In the genomic region with DNA sequence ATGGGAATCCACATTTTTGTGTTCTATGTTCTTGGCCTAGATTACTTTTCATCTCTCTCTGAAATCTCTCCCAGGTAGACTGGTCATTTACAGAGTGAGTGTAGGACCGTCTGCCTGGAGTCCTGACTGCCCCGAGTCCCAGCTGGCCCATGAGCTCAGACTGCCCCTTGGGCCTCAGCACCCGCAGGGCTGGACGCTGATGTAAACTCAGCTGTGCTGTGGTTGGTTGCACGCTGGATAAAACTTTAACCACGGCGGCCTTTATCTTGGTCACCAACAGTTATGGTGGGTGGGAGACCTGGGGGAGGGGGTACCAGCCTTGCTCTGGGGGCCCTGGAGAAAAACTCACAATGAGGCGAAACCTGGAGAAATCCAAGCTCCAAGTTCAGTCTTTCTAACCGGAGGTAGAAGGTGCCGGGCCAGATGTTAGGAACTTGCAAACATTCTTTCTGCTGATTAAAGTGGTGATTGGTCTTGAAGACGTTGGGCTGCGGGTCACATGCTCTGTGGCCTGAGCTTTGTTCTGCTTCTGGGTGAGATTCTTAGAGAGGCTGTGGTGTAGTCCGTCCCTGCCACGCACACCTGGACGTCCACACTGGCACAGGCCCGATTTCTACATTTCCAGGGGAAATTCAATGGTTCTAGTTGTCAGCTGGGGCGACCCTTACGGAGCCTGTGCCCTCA, we compare ENCODE assay signal across 24 cellular contexts. TPM values are rescaled to one million over a fixed set of nuclear protein-coding genes. Genes with fewer than 3 reads are reported as not detected.
DNase-seq lines count a peak whose midpoint lies in the region; ATAC-seq and TF ChIP-seq lines count a peak whose summit lies in the region.
"Had no signal": no experiment of that assay in that cellular context is flagged by ENCODE, and none has a peak within 500 bp of the region (broad histone marks: within the 10 kb centered on the region; RNA-seq: fewer than 3 reads in every experiment).

No MANE protein-coding gene starts in this region.

- H3K9me3 ChIP-seq in adipocyte (ENCODE audit: control insufficient read depth, low read length) (no peaks in the 10 kb centered on the region), suprapubic skin (no peaks in the 10 kb centered on the region), left ventricle myocardium inferior (replicated peaks) (no peaks in the 10 kb centered on the region)
- H3K9me3 ChIP-seq: lower lobe of right lung, right atrium auricular region, SK-N-SH had no signal

- ATAC-seq in activated CD8-positive, alpha-beta T cell treated with anti-CD3 and anti-CD28 coated beads for 36 hours = no peak
- no peak for ATAC-seq in activated CD8-positive, alpha-beta T cell treated with anti-CD3 and anti-CD28 coated beads, Interleukin-2, amount 10 ng/mL, durations not matched to agents 7 days and 5 days
- ATAC-seq in GM21723 (IDR thresholded peaks at IDR 0.05; ENCODE audit: unreplicated experiment) = no peak
- ATAC-seq: GM12878; HCT116; lower lobe of right lung; naive thymus-derived CD8-positive, alpha-beta T cell; PC-3 had no signal

- TF ChIP-seq EP300 in suprapubic skin (IDR thresholded peaks at IDR 0.05) = no peak

- H3K9me3 Mint-ChIP-seq in activated CD8-positive, alpha-beta T cell treated with anti-CD3 and anti-CD28 coated beads for 36 hours = no peaks in the 10 kb centered on the region
- H3K9me3 Mint-ChIP-seq in activated CD8-positive, alpha-beta T cell treated with anti-CD3 and anti-CD28 coated beads, Interleukin-2, amount 10 ng/mL, durations not matched to agents 7 days and 5 days (ENCODE audit: insufficient read depth) = no peaks in the 10 kb centered on the region
- H3K9me3 Mint-ChIP-seq: naive thymus-derived CD8-positive, alpha-beta T cell had no signal

- H3K4me3 ChIP-seq in adipocyte (ENCODE audit: low read length) (no peak overlapping the region), suprapubic skin (no peak overlapping the region), left ventricle myocardium inferior (no peak overlapping the region)
- H3K4me3 ChIP-seq: GM12878, lower lobe of right lung, right atrium auricular region had no signal

- H3K4me1 ChIP-seq in adipocyte (ENCODE audit: control insufficient read depth, insufficient read depth, low read length) = peaks cover 73% of the 10 kb centered on the region
- H3K4me1 ChIP-seq in suprapubic skin = peaks cover 96% of the 10 kb centered on the region
- H3K4me1 ChIP-seq in left ventricle myocardium inferior = peaks cover 96% of the 10 kb centered on the region

- H3K27ac ChIP-seq in suprapubic skin (peak overlapping the region; percentile 92), left ventricle myocardium inferior (replicated peaks) (no peak overlapping the region)
- H3K27ac ChIP-seq: lower lobe of right lung had no signal

- H3K9ac ChIP-seq in adipocyte (ENCODE audit: low read length) = peak overlapping the region; percentile 51
- H3K9ac ChIP-seq: SK-N-SH had no signal

- H3K27me3 ChIP-seq in adipocyte (replicated peaks; ENCODE audit: control insufficient read depth, insufficient read depth, low read length) (no peaks in the 10 kb centered on the region), suprapubic skin (no peaks in the 10 kb centered on the region), left ventricle myocardium inferior (ENCODE audit: low read depth) (peaks cover 3% of the 10 kb centered on the region)
- H3K27me3 ChIP-seq: right atrium auricular region had no signal

- CTCF ChIA-PET in activated CD8-positive, alpha-beta T cell treated with anti-CD3 and anti-CD28 coated beads for 36 hours (lab: Charles Lee) = no interaction called here
- CTCF ChIA-PET in activated CD8-positive, alpha-beta T cell treated with anti-CD3 and anti-CD28 coated beads, Interleukin-2, amount 10 ng/mL, durations not matched to agents 7 days and 5 days (lab: Charles Lee) = interaction anchor here (1.7 kb wide), 1 partner anchor 114 kb away, joined by 4 read pairs; no protein-coding TSS in a partner anchor

- POLR2A ChIA-PET in activated CD8-positive, alpha-beta T cell treated with anti-CD3 and anti-CD28 coated beads for 36 hours (lab: Charles Lee) = no interaction called here
- POLR2A ChIA-PET in activated CD8-positive, alpha-beta T cell treated with anti-CD3 and anti-CD28 coated beads, Interleukin-2, amount 10 ng/mL, durations not matched to agents 7 days and 5 days (lab: Charles Lee) = no interaction called here

- WGBS in suprapubic skin = 81% methylated on average over 15 of the region's 18 CpGs

- peaks cover 6% of the 10 kb centered on the region for H3K36me3 ChIP-seq in adipocyte (ENCODE audit: control insufficient read depth, insufficient read depth, low read length, severe bottlenecking)
- peaks cover 21% of the 10 kb centered on the region for H3K36me3 ChIP-seq in suprapubic skin
- H3K36me3 ChIP-seq in left ventricle myocardium inferior = peaks cover 16% of the 10 kb centered on the region

- peaks cover 3% of the 10 kb centered on the region for H3K27me3 Mint-ChIP-seq in activated CD8-positive, alpha-beta T cell treated with anti-CD3 and anti-CD28 coated beads for 36 hours
- peaks cover 7% of the 10 kb centered on the region for H3K27me3 Mint-ChIP-seq in activated CD8-positive, alpha-beta T cell treated with anti-CD3 and anti-CD28 coated beads, Interleukin-2, amount 10 ng/mL, durations not matched to agents 7 days and 5 days (ENCODE audit: low read depth)
- H3K27me3 Mint-ChIP-seq: CD4-positive, alpha-beta memory T cell had no signal

- peaks cover 9% of the 10 kb centered on the region for H3K36me3 Mint-ChIP-seq in activated CD8-positive, alpha-beta T cell treated with anti-CD3 and anti-CD28 coated beads for 36 hours (ENCODE audit: low read depth)
- H3K36me3 Mint-ChIP-seq in activated CD8-positive, alpha-beta T cell treated with anti-CD3 and anti-CD28 coated beads, Interleukin-2, amount 10 ng/mL, durations not matched to agents 7 days and 5 days (ENCODE audit: low read depth) = peaks cover 12% of the 10 kb centered on the region
- H3K36me3 Mint-ChIP-seq: naive thymus-derived CD8-positive, alpha-beta T cell had no signal

- no peak for TF ChIP-seq CTCF in activated CD8-positive, alpha-beta T cell treated with anti-CD3 and anti-CD28 coated beads for 36 hours (IDR thresholded peaks at IDR 0.05)
- TF ChIP-seq CTCF in suprapubic skin (IDR thresholded peaks at IDR 0.05) (no peak), left ventricle myocardium inferior (IDR thresholded peaks at IDR 0.05; ENCODE audit: borderline replicate concordance) (no peak)

- intact Hi-C loops in activated CD8-positive, alpha-beta T cell treated with anti-CD3 and anti-CD28 coated beads for 36 hours (cut with micrococcal nuclease) = no loop called here
- intact Hi-C loops in left ventricle myocardium inferior (cut with micrococcal nuclease) = no loop called here

- peak overlapping the region; percentile 5 for H3K27ac Mint-ChIP-seq in activated CD8-positive, alpha-beta T cell treated with anti-CD3 and anti-CD28 coated beads for 36 hours
- no peak overlapping the region for H3K27ac Mint-ChIP-seq in activated CD8-positive, alpha-beta T cell treated with anti-CD3 and anti-CD28 coated beads, Interleukin-2, amount 10 ng/mL, durations not matched to agents 7 days and 5 days

- H3K4me3 Mint-ChIP-seq in activated CD8-positive, alpha-beta T cell treated with anti-CD3 and anti-CD28 coated beads for 36 hours = no peak overlapping the region
- H3K4me3 Mint-ChIP-seq in activated CD8-positive, alpha-beta T cell treated with anti-CD3 and anti-CD28 coated beads, Interleukin-2, amount 10 ng/mL, durations not matched to agents 7 days and 5 days = no peak overlapping the region

- no peak for TF ChIP-seq POLR2A in suprapubic skin (IDR thresholded peaks at IDR 0.05)

- peaks cover 37% of the 10 kb centered on the region for H3K4me1 Mint-ChIP-seq in activated CD8-positive, alpha-beta T cell treated with anti-CD3 and anti-CD28 coated beads for 36 hours (ENCODE audit: low read depth)
- H3K4me1 Mint-ChIP-seq in activated CD8-positive, alpha-beta T cell treated with anti-CD3 and anti-CD28 coated beads, Interleukin-2, amount 10 ng/mL, durations not matched to agents 7 days and 5 days (ENCODE audit: low read depth) = peaks cover 39% of the 10 kb centered on the region

- DNase-seq in activated CD8-positive, alpha-beta T cell treated with anti-CD3 and anti-CD28 coated beads for 36 hours = no peak
- DNase-seq in activated CD8-positive, alpha-beta T cell treated with anti-CD3 and anti-CD28 coated beads, Interleukin-2, amount 10 ng/mL, durations not matched to agents 7 days and 5 days = no peak
- DNase-seq in adipocyte (ENCODE audit: low read depth) = no peak
- peak; percentile 51 for DNase-seq in kidney tubule cell (ENCODE audit: low spot score)
- no peak for DNase-seq in suprapubic skin (ENCODE audit: low spot score in 2 of 2)
- no peak for DNase-seq in left ventricle myocardium inferior
- no peak for DNase-seq in GM19238 (ENCODE audit: insufficient read length, low spot score)
- DNase-seq: 8988T; activated CD8-positive, alpha-beta memory T cell treated with anti-CD3 and anti-CD28 coated beads for 24 hours; activated gamma-delta T cell; CD4-positive, alpha-beta memory T cell; foreskin melanocyte; lower lobe of right lung; MV-4-11; naive thymus-derived CD8-positive, alpha-beta T cell; NCI-H2029; NCI-H526; PC-3; SK-N-SH; stimulated activated CD4-positive, alpha-beta T cell treated with anti-CD3 and anti-CD28 coated beads, Interleukin-2, amount 100 ng/mL, for 48 hours had no signal

RNA-seq across cellular contexts. Expression of gene METRNL, which starts 6.9 kb away (rescaled TPM):
- 10 to 100 TPM; 23.3 to 24.1 TPM for total RNA-seq in activated CD8-positive, alpha-beta T cell treated with anti-CD3 and anti-CD28 coated beads for 36 hours
- 1 to 10 TPM; 3.0 to 4.8 TPM for total RNA-seq in activated CD8-positive, alpha-beta T cell treated with anti-CD3 and anti-CD28 coated beads, Interleukin-2, amount 10 ng/mL, durations not matched to agents 7 days and 5 days
- 100 to 1,000 TPM in 3 of 4 donors, 10 to 100 TPM in 1; 59.1 to 222 (median 155) TPM for total RNA-seq in suprapubic skin
- total RNA-seq in left ventricle myocardium inferior = 75.2 TPM

Comparison
In these comparisons a context has a peak if more than half of its experiments do, and no peak if none do; other contexts are left out.
1. RNA of gene METRNL, which starts 6.9 kb away (total RNA-seq): 59.1 to 222 TPM in suprapubic skin, 75.2 TPM in left ventricle myocardium inferior (single experiment) and 23.3 to 24.1 TPM in activated CD8-positive, alpha-beta T cell treated with anti-CD3 and anti-CD28 coated beads for 36 hours; 3.0 to 4.8 TPM in activated CD8-positive, alpha-beta T cell treated with anti-CD3 and anti-CD28 coated beads, Interleukin-2, amount 10 ng/mL, durations not matched to agents 7 days and 5 days; every median in the first group is over 4 times any median in the second.